ENCODE assay signal across 9 cellular contexts in the genomic region with DNA sequence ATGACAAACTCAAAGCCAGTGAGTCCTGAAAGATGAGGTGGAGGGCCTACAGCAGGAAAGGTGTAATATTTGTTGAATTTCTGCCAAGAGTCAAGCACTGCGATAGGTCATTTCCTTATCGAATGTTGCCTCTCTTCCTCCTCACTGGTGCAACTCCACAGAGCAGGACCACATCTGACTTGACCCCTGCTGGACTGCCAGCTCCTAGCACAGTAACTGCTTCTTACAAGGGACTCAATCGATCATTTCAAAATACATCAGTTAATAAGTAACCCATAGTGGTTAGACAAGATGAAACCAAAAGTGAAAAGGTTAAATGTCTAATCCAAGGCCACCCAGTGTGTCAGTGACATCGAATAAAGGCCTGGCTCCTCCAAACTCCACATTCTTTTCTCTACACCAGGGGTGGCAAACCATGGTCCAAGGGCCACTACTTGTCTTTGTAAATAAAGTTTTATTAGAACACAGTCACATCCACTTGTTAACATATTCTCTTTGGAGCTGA.
DNase-seq lines count a peak whose midpoint lies in the region; ATAC-seq and TF ChIP-seq lines count a peak whose summit lies in the region.
"Had no signal": no experiment of that assay in that cellular context is flagged by ENCODE, and none has a peak within 500 bp of the region (broad histone marks: within the 10 kb centered on the region; RNA-seq: fewer than 3 reads in every experiment).

No MANE protein-coding gene starts in this region.

- H3F3A ChIP-seq in MM.1S (ENCODE audit: insufficient read depth, low read length): no peaks in the 10 kb centered on the region

- CTCF ChIA-PET in CD4-positive, alpha-beta memory T cell (lab: Charles Lee; ENCODE audit: partially characterized antibody): no interaction called here

- H3K27me3 Mint-ChIP-seq in CD4-positive, alpha-beta memory T cell: peaks cover 1 to 6% of the 10 kb centered on the region in 2 donors

- no peak overlapping the region for H3K4me3 Mint-ChIP-seq in CD4-positive, alpha-beta memory T cell
- H3K4me3 Mint-ChIP-seq: naive thymus-derived CD4-positive, alpha-beta T cell had no signal

- no peaks in the 10 kb centered on the region for H3K36me3 ChIP-seq in MM.1S (replicated peaks; ENCODE audit: insufficient read depth, low read length)
- no peaks in the 10 kb centered on the region for H3K36me3 ChIP-seq in CD4-positive, alpha-beta memory T cell (ENCODE audit: insufficient read depth, low read length)

- H3K79me2 ChIP-seq in MM.1S (ENCODE audit: low read length): no peaks in the 10 kb centered on the region

- H3K9me2 ChIP-seq in MM.1S (replicated peaks; ENCODE audit: insufficient read depth, low read length): no peaks in the 10 kb centered on the region

- intact Hi-C loops in left colon (cut with DNase I, micrococcal nuclease): no loop called here
- intact Hi-C loops in CD4-positive, alpha-beta memory T cell (cut with micrococcal nuclease): no loop called here

- ATAC-seq in GM18505 (IDR thresholded peaks at IDR 0.05; ENCODE audit: unreplicated experiment): peak; percentile 77
- ATAC-seq in GM21723 (IDR thresholded peaks at IDR 0.05; ENCODE audit: unreplicated experiment): peak; percentile 89
- peak; percentile 84 for ATAC-seq in HG03521 (IDR thresholded peaks at IDR 0.05; ENCODE audit: unreplicated experiment)
- peak; percentile 58 for ATAC-seq in left colon
- no peak for ATAC-seq in omental fat pad (ENCODE audit: low FRiP score)
- ATAC-seq: naive thymus-derived CD4-positive, alpha-beta T cell had no signal

- TF ChIP-seq CTCF in omental fat pad (IDR thresholded peaks at IDR 0.05) (no peak), MM.1S (IDR thresholded peaks at IDR 0.05; ENCODE audit: low read length) (no peak)

- no peak for TF ChIP-seq POLR2A in GM18505 (IDR thresholded peaks at IDR 0.05; ENCODE audit: borderline replicate concordance, extremely low read depth, insufficient read depth, insufficient read length)

- H3K27me3 ChIP-seq in MM.1S (replicated peaks; ENCODE audit: insufficient read depth, low read length): no peaks in the 10 kb centered on the region
- H3K27me3 ChIP-seq in CD4-positive, alpha-beta memory T cell (ENCODE audit: insufficient read depth, low read length): no peaks in the 10 kb centered on the region

- H3K9ac ChIP-seq in MM.1S (ENCODE audit: low read length): no peak overlapping the region

- no peaks in the 10 kb centered on the region for H3K4me1 ChIP-seq in MM.1S (ENCODE audit: low read length)
- no peaks in the 10 kb centered on the region for H3K4me1 ChIP-seq in CD4-positive, alpha-beta memory T cell (ENCODE audit: insufficient read depth, low read length)

- POLR2A ChIA-PET in CD4-positive, alpha-beta memory T cell (lab: Charles Lee; ENCODE audit: partially characterized antibody): no interaction called here

- no peak overlapping the region for H3K4me2 ChIP-seq in MM.1S (ENCODE audit: low read depth, low read length)

- no peak overlapping the region for H3K4me3 ChIP-seq in MM.1S (ENCODE audit: low read length)
- H3K4me3 ChIP-seq in CD4-positive, alpha-beta memory T cell (ENCODE audit: low read length in 2 of 2): no peak overlapping the region

- no peaks in the 10 kb centered on the region for H3K9me3 Mint-ChIP-seq in CD4-positive, alpha-beta memory T cell
- H3K9me3 Mint-ChIP-seq: naive thymus-derived CD4-positive, alpha-beta T cell had no signal

- H3K36me3 Mint-ChIP-seq in CD4-positive, alpha-beta memory T cell: no peaks in the 10 kb centered on the region
- H3K36me3 Mint-ChIP-seq: naive thymus-derived CD4-positive, alpha-beta T cell had no signal

- H3K27ac ChIP-seq in MM.1S (ENCODE audit: low read length): no peak overlapping the region
- no peak overlapping the region for H3K27ac ChIP-seq in CD4-positive, alpha-beta memory T cell (ENCODE audit: low read depth, low read length)

- no peak overlapping the region for H3K27ac Mint-ChIP-seq in CD4-positive, alpha-beta memory T cell
- H3K27ac Mint-ChIP-seq: naive thymus-derived CD4-positive, alpha-beta T cell had no signal

- H2AFZ ChIP-seq in MM.1S (ENCODE audit: low read length): no peak overlapping the region

- no peaks in the 10 kb centered on the region for H3K9me3 ChIP-seq in MM.1S (replicated peaks; ENCODE audit: insufficient read depth, low read length)
- H3K9me3 ChIP-seq in CD4-positive, alpha-beta memory T cell (ENCODE audit: control insufficient read depth in 1 of 2, low read length in 2 of 2): no peaks in the 10 kb centered on the region

- DNase-seq in left colon (no peak), omental fat pad (ENCODE audit: low spot score) (no peak), RPMI8226 (no peak), MM.1S (no peak)
- no peak for DNase-seq in CD4-positive, alpha-beta memory T cell
- DNase-seq: naive thymus-derived CD4-positive, alpha-beta T cell had no signal

- H3K4me1 Mint-ChIP-seq in CD4-positive, alpha-beta memory T cell: no peaks in the 10 kb centered on the region

- no peaks in the 10 kb centered on the region for H4K20me1 ChIP-seq in MM.1S (ENCODE audit: insufficient read depth, low read length)
